In the genomic region with DNA sequence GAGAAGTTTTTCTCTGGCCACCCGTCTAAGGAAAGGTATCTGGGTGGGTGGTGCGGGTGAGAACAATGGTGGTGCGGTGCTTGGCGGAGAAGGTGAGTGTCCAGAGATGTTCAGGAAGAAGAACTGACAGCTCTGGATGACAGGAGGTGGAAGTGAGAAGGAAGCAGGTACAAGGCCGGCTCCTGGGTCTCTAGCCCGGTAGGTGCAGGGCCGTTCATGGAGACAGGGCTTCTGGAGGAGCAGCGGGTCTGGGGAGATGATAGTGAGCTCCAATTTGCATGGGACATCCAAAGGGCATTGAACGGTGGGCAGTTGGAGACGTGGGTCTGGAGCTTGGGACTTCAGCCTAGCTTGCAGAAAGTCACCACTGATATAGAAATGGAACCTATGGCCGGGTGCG, we compare ENCODE assay signal across 10 cellular contexts. TPM values are rescaled to one million over a fixed set of nuclear protein-coding genes. Genes with fewer than 3 reads are reported as not detected.
DNase-seq lines count a peak whose midpoint lies in the region; ATAC-seq and TF ChIP-seq lines count a peak whose summit lies in the region.
"Had no signal": no experiment of that assay in that cellular context is flagged by ENCODE, and none has a peak within 500 bp of the region (broad histone marks: within the 10 kb centered on the region; RNA-seq: fewer than 3 reads in every experiment).

No MANE protein-coding gene starts in this region.

- H3F3A ChIP-seq in GM23248 (ENCODE audit: insufficient read depth) (no peaks in the 10 kb centered on the region), PC-3 (ENCODE audit: low read length, unreplicated experiment) (no peaks in the 10 kb centered on the region)

- H3K27me3 ChIP-seq in GM23248 (replicated peaks; ENCODE audit: insufficient read depth) = peaks cover 6% of the 10 kb centered on the region; the same call in 1 of the 2 replicates
- no peaks in the 10 kb centered on the region for H3K27me3 ChIP-seq in PC-3 (ENCODE audit: low read length)
- H3K27me3 ChIP-seq in gastroesophageal sphincter = no peaks in the 10 kb centered on the region
- H3K27me3 ChIP-seq in gastrocnemius medialis = no peaks in the 10 kb centered on the region

- H3K4me2 ChIP-seq in GM23248 (ENCODE audit: unreplicated experiment) (peak overlapping the region; percentile 65), PC-3 (ENCODE audit: low read length) (peak overlapping the region; percentile 48; the same call in 1 of the 2 replicates)

- BruUV-seq in PC-3 (replicated peaks; lab: Mats Ljungman, UMichigan) = no TSS peak

- ATAC-seq in PC-3 = no peak
- no peak for ATAC-seq in gastroesophageal sphincter
- no peak for ATAC-seq in gastrocnemius medialis
- ATAC-seq in GM21529 (IDR thresholded peaks at IDR 0.05; ENCODE audit: unreplicated experiment) = no peak

- no peak overlapping the region for H3K9ac ChIP-seq in GM23248
- H3K9ac ChIP-seq in PC-3 (ENCODE audit: low read length) = no peak overlapping the region

- no peak for TF ChIP-seq EP300 in gastroesophageal sphincter (IDR thresholded peaks at IDR 0.05)

- WGBS in GM23248 (ENCODE audit: low coverage in 1 of 2, low lambda C conversion rate in 2 of 2, missing lambda C conversion rate in 2 of 2), 2 experiments = 74 to 79% methylated on average over 12 of the region's 12 CpGs
- 81 to 86% methylated on average over 8 of the region's 12 CpGs for WGBS in gastroesophageal sphincter (ENCODE audit: low coverage in 1 of 2), 2 donors

- H3K4me3 ChIP-seq in GM23248 (no peak overlapping the region), PC-3 (ENCODE audit: low read length) (no peak overlapping the region; the same call in 1 of the 2 replicates), gastroesophageal sphincter (peak overlapping the region in 1 of 2 donors; percentile 51), gastrocnemius medialis (peak overlapping the region; percentile 51 to 60 (median 56))

- H3K4me1 ChIP-seq in GM23248 (ENCODE audit: insufficient read depth) (no peaks in the 10 kb centered on the region), PC-3 (ENCODE audit: insufficient read depth, low read length) (no peaks in the 10 kb centered on the region; the same call in 1 of the 2 replicates), gastroesophageal sphincter (peaks cover 0 to 15% (median 8%) of the 10 kb centered on the region in 3 donors), gastrocnemius medialis (peaks cover 6% of the 10 kb centered on the region in 2 donors)

- H4K20me1 ChIP-seq in GM23248 (ENCODE audit: insufficient read depth) = no peaks in the 10 kb centered on the region
- H4K20me1 ChIP-seq in PC-3 (ENCODE audit: low read length) = no peaks in the 10 kb centered on the region

- TF ChIP-seq POLR2A in gastroesophageal sphincter (IDR thresholded peaks at IDR 0.05) (no peak), gastrocnemius medialis (IDR thresholded peaks at IDR 0.05) (no peak)

- H3K27ac ChIP-seq in GM23248 = no peak overlapping the region
- no peak overlapping the region for H3K27ac ChIP-seq in PC-3 (ENCODE audit: low read length)
- H3K27ac ChIP-seq in gastroesophageal sphincter = peak overlapping the region; percentile 51 to 81 (median 74)
- H3K27ac ChIP-seq in gastrocnemius medialis = peak overlapping the region; percentile 69 to 83 (median 77)

- H3K79me2 ChIP-seq in GM23248 (ENCODE audit: insufficient read depth) (no peaks in the 10 kb centered on the region), PC-3 (ENCODE audit: low read length) (no peaks in the 10 kb centered on the region)

- CTCF ChIA-PET in PC-3 (lab: Charles Lee) = no interaction called here

- in situ Hi-C loops in GM23248 (cut with MboI) (no loop called here), gastrocnemius medialis (cut with MboI; ENCODE audit: low sequenced_read_pairs in 4 of 4) (no loop called here)

- intact Hi-C loops in PC-3 (cut with micrococcal nuclease) = no loop called here
- intact Hi-C loops in gastrocnemius medialis (cut with DNase I; ENCODE audit: low total_unique reads) = no loop called here

- DNase-seq in GM23248 (no peak), PC-3 (no peak), gastrocnemius medialis (no peak), NOMO-1 treated with dmso at 0.1 percent for 144 hours (lab: John Stamatoyannopoulos, UW; ENCODE audit: unreplicated experiment) (no peak), NCI-H526 (lab: John Stamatoyannopoulos, UW) (no peak)
- DNase-seq: activated gamma-delta T cell, kidney glomerular epithelial cell, NCI-H524 treated with DMSO at 0.1 percent for 48 hours had no signal

- POLR2A ChIA-PET in PC-3 (lab: Charles Lee; ENCODE audit: unreplicated experiment) = no interaction called here

- TF ChIP-seq CTCF in PC-3 (conservative IDR thresholded peaks at IDR 0.05; ENCODE audit: low read depth, low read length) (no peak), gastroesophageal sphincter (IDR thresholded peaks at IDR 0.05) (no peak), gastrocnemius medialis (IDR thresholded peaks at IDR 0.05 in 4 of 5, conservative IDR thresholded peaks at IDR 0.05 in 1 of 5) (no peak)

- H3K36me3 ChIP-seq in GM23248 (ENCODE audit: low read depth) (no peaks in the 10 kb centered on the region), PC-3 (ENCODE audit: low read depth, low read length) (no peaks in the 10 kb centered on the region), gastroesophageal sphincter (peaks cover 0 to 6% of the 10 kb centered on the region in 2 donors), gastrocnemius medialis (no peaks in the 10 kb centered on the region)

- no peaks in the 10 kb centered on the region for H3K9me3 ChIP-seq in GM23248 (ENCODE audit: low read depth)
- H3K9me3 ChIP-seq in PC-3 (ENCODE audit: low read length) = no peaks in the 10 kb centered on the region
- H3K9me3 ChIP-seq in gastroesophageal sphincter = no peaks in the 10 kb centered on the region
- no peaks in the 10 kb centered on the region for H3K9me3 ChIP-seq in gastrocnemius medialis

- H3K9me2 ChIP-seq in GM23248 (ENCODE audit: insufficient read depth) = no peaks in the 10 kb centered on the region
- no peaks in the 10 kb centered on the region for H3K9me2 ChIP-seq in PC-3 (replicated peaks; ENCODE audit: low read length)

- H2AFZ ChIP-seq in GM23248 (no peak overlapping the region), PC-3 (ENCODE audit: low read length) (no peak overlapping the region)

RNA-seq across cellular contexts. Expression of gene FAHD2B, which starts 1.0 kb away (rescaled TPM):
- total RNA-seq in GM23248 (2014; rRNA removed; shearing (Covaris generic)) = 0.32 TPM in 1 of 2 replicates, not detected in the other
- 1.4 and 1.8 TPM in 2 replicates for polyA plus RNA-seq in GM23248 (2016; fragmentation: Nextera tagmentation; extraction: Ambion mirVana)
- total RNA-seq in PC-3 (2014; rRNA removed) (12.7 and 22.2 TPM in 2 replicates), gastroesophageal sphincter (10 to 100 TPM; 12.1 to 26.1 (median 15.0) TPM), gastrocnemius medialis (10 to 100 TPM in 1 of 4 donors, 1 to 10 TPM in 3; 7.5 to 24.2 (median 9.7) TPM)

RNA-seq across cellular contexts. Expression of gene ANKRD36, which starts 17.3 kb away (rescaled TPM):
- total RNA-seq in GM23248 (2014; rRNA removed; shearing (Covaris generic)) = 5.9 and 14.8 TPM in 2 replicates
- polyA plus RNA-seq in GM23248 (2016; fragmentation: Nextera tagmentation; extraction: Ambion mirVana) = 5.0 and 9.4 TPM in 2 replicates
- total RNA-seq in PC-3 (2014; rRNA removed) (12.6 and 14.0 TPM in 2 replicates), gastroesophageal sphincter (10 to 100 TPM in 3 of 4 donors, 1 to 10 TPM in 1; 7.6 to 65.4 (median 24.8) TPM), gastrocnemius medialis (1 to 10 TPM in 3 of 4 donors, under 1 TPM in 1; 0.55 to 8.9 (median 2.7) TPM)

Comparison
In these comparisons a context has a peak if more than half of its experiments do, and no peak if none do; other contexts are left out.
1. H3K27ac ChIP-seq: peak in gastroesophageal sphincter (4 of 4) and gastrocnemius medialis (4 of 4); none in GM23248 (single experiment) and PC-3 (single experiment).
2. H3K4me3 ChIP-seq: peak in gastrocnemius medialis (4 of 4); none in GM23248 (single experiment) and PC-3 (single experiment).